Comparison of ENCODE assay signal across 17 cellular contexts in genomic region chr1:31521761-31522555, GRCh38. TPM values are rescaled to one million over a fixed set of nuclear protein-coding genes. Genes with fewer than 3 reads are reported as not detected.
"Had no signal": no experiment of that assay in that cellular context is flagged by ENCODE, and none has a peak within 500 bp of the region (broad histone marks: within the 10 kb centered on the region; RNA-seq: fewer than 3 reads in every experiment).

No MANE protein-coding gene starts in this region.

- DNase-seq: activated CD4-positive, alpha-beta memory T cell treated with anti-CD3 and anti-CD28 coated beads, Interleukin-2, amount 10 ng/mL, durations not matched to agents 7 days and 5 days; activated CD4-positive, alpha-beta T cell treated with anti-CD3 and anti-CD28 coated beads for 36 hours; activated naive CD4-positive, alpha-beta T cell treated with Interleukin-2 at 50 U/mL for 16 hours; central memory CD4-positive, alpha-beta T cell; gastrocnemius medialis; head of caudate nucleus; left ventricle myocardium superior; nephron progenitor cell; nucleus accumbens; stimulated activated naive B cell treated with anti-CD40 and anti-IgM and Interleukin-4, amounts not matched to agents 10 μg/mL and 1 μg/mL and 100 μg/mL, for 72 hours; T-helper 2 cell had no signal

- H3K36me3 ChIP-seq: gastrocnemius medialis, thoracic aorta had no signal

- H3K9me3 ChIP-seq: gastrocnemius medialis, thoracic aorta had no signal

- H3K27ac ChIP-seq: gastrocnemius medialis, thoracic aorta had no signal

- FAIRE-seq: colon, endometrium had no signal

- H3K4me3 ChIP-seq: gastrocnemius medialis, thoracic aorta had no signal

- H3K27me3 ChIP-seq: gastrocnemius medialis had no signal

- H3K4me1 ChIP-seq: gastrocnemius medialis had no signal

- ATAC-seq: activated CD4-positive, alpha-beta T cell treated with anti-CD3 and anti-CD28 coated beads for 36 hours; activated CD8-positive, alpha-beta memory T cell treated with anti-CD3 and anti-CD28 coated beads, Interleukin-2, amount 10 ng/mL, durations not matched to agents 7 days and 5 days; gastrocnemius medialis; stimulated activated naive B cell treated with anti-CD40 and anti-IgM and Interleukin-4, amounts not matched to agents 10 μg/mL and 1 μg/mL and 100 μg/mL, for 72 hours; WTC11 had no signal

RNA-seq across cellular contexts. Expression of gene TINAGL1, which starts 54.4 kb away (rescaled TPM):
- total RNA-seq: activated CD4-positive, alpha-beta memory T cell treated with anti-CD3 and anti-CD28 coated beads, Interleukin-2, amount 10 ng/mL, durations not matched to agents 7 days and 5 days; activated CD4-positive, alpha-beta T cell treated with anti-CD3 and anti-CD28 coated beads for 36 hours; activated CD8-positive, alpha-beta memory T cell treated with anti-CD3 and anti-CD28 coated beads, Interleukin-2, amount 10 ng/mL, durations not matched to agents 7 days and 5 days; activated T-helper 17 cell treated with anti-CD3 and anti-CD28 coated beads, Interleukin-2, amount 50 U/mL, for 72 hours had no signal
